ENCODE assay signal across 8 cellular contexts in the genomic region with DNA sequence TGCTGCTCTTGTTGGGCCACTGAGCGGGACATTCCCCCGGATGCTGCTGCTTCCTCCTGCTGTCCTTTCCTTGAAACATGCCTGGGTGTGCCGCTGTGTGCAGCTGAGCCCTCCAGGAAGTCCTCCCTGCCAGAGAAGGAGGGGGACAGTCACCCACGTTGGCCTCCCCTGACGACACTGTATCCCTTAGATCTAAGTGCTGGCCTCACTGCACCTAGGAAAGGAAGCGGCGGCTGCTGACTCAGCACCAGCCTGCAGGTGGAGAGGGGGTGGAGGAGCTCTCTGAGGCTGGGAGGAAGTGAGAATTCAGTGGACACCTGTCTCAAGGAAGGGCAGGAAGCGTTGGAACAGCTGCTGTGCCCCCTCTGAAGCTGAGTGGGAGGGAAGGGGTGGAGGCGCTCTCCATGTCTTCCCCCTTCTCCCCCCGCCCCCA.
DNase-seq lines count a peak whose midpoint lies in the region; ATAC-seq and TF ChIP-seq lines count a peak whose summit lies in the region.

No MANE protein-coding gene starts in this region.

- no peak for TF ChIP-seq CTCF in CD4-positive, alpha-beta T cell (IDR thresholded peaks at IDR 0.05)

- peaks cover 1% of the 10 kb centered on the region for H3K27me3 Mint-ChIP-seq in CD4-positive, alpha-beta T cell
- peaks cover 7 to 21% of the 10 kb centered on the region in 2 donors for H3K27me3 Mint-ChIP-seq in effector memory CD8-positive, alpha-beta T cell

- peak; percentile 13 to 57 (median 26) for DNase-seq in CD4-positive, alpha-beta T cell
- DNase-seq in T-helper 22 cell (ENCODE audit: low read depth) = peak; percentile 18
- DNase-seq in effector memory CD8-positive, alpha-beta T cell = peak in 2 of 3 experiments; percentile 32 to 42
- peak; percentile 25 to 40 for DNase-seq in stimulated activated CD4-positive, alpha-beta T cell treated with anti-CD3 and anti-CD28 coated beads, Interleukin-15, amount 100 ng/mL, for 48 hours (ENCODE audit: low read depth in 2 of 2)
- no peak for DNase-seq in NCI-H446 treated with DMSO at 0.1 percent for 48 hours (lab: John Stamatoyannopoulos, UW)
- no peak for DNase-seq in H4 (ENCODE audit: low spot score)

- intact Hi-C loops in CD4-positive, alpha-beta T cell (cut with DNase I, micrococcal nuclease) = no loop called here

- ATAC-seq in CD4-positive, alpha-beta T cell (ENCODE audit: poor library complexity) = peak; percentile 90
- ATAC-seq in GM19324 (IDR thresholded peaks at IDR 0.05; ENCODE audit: low FRiP score, unreplicated experiment) = peak; percentile 57
- ATAC-seq in HG03342 (IDR thresholded peaks at IDR 0.05; ENCODE audit: unreplicated experiment) = peak; percentile 76
- peak; percentile 93 for ATAC-seq in effector memory CD8-positive, alpha-beta T cell (replicated peaks)

- no peak overlapping the region for H3K27ac ChIP-seq in CD4-positive, alpha-beta T cell (ENCODE audit: low read depth, low read length)

- H3K4me3 Mint-ChIP-seq in CD4-positive, alpha-beta T cell = no peak overlapping the region
- peak overlapping the region in 1 of 2 donors; percentile 50 for H3K4me3 Mint-ChIP-seq in effector memory CD8-positive, alpha-beta T cell

- CTCF ChIA-PET in CD4-positive, alpha-beta T cell (lab: Charles Lee) = no interaction called here

- no peaks in the 10 kb centered on the region for H3K9me3 ChIP-seq in CD4-positive, alpha-beta T cell (ENCODE audit: control insufficient read depth, low read length)

- no peaks in the 10 kb centered on the region for H3K36me3 Mint-ChIP-seq in CD4-positive, alpha-beta T cell (ENCODE audit: low read depth)
- H3K36me3 Mint-ChIP-seq in effector memory CD8-positive, alpha-beta T cell (ENCODE audit: insufficient read depth) = no peaks in the 10 kb centered on the region

- peaks cover 20% of the 10 kb centered on the region for H3K4me1 Mint-ChIP-seq in CD4-positive, alpha-beta T cell (ENCODE audit: low read depth)
- peaks cover 6 to 36% of the 10 kb centered on the region in 2 donors for H3K4me1 Mint-ChIP-seq in effector memory CD8-positive, alpha-beta T cell (ENCODE audit: low read depth in 2 of 2)

- POLR2A ChIA-PET in CD4-positive, alpha-beta T cell (lab: Charles Lee) = no interaction called here

- no peak overlapping the region for H3K27ac Mint-ChIP-seq in CD4-positive, alpha-beta T cell
- H3K27ac Mint-ChIP-seq in effector memory CD8-positive, alpha-beta T cell = peak overlapping the region; percentile 56 to 83

- no peaks in the 10 kb centered on the region for H3K27me3 ChIP-seq in CD4-positive, alpha-beta T cell (ENCODE audit: control insufficient read depth, insufficient read depth, low read length)

- no peaks in the 10 kb centered on the region for H3K9me3 Mint-ChIP-seq in CD4-positive, alpha-beta T cell
- H3K9me3 Mint-ChIP-seq in effector memory CD8-positive, alpha-beta T cell = no peaks in the 10 kb centered on the region

Comparison
In these comparisons a context has a peak if more than half of its experiments do, and no peak if none do; other contexts are left out.
1. DNase-seq: peak in CD4-positive, alpha-beta T cell (10 of 10), T-helper 22 cell (single experiment), effector memory CD8-positive, alpha-beta T cell (2 of 3) and stimulated activated CD4-positive, alpha-beta T cell treated with anti-CD3 and anti-CD28 coated beads, Interleukin-15, amount 100 ng/mL, for 48 hours (2 of 2); none in NCI-H446 treated with DMSO at 0.1 percent for 48 hours (single experiment) and H4 (single experiment).
2. Peak in every context shown above with its lines, with median percentiles within 50 percentile points of each other: ATAC-seq.